Comparison of ENCODE assay signal across 13 cellular contexts in the genomic region with DNA sequence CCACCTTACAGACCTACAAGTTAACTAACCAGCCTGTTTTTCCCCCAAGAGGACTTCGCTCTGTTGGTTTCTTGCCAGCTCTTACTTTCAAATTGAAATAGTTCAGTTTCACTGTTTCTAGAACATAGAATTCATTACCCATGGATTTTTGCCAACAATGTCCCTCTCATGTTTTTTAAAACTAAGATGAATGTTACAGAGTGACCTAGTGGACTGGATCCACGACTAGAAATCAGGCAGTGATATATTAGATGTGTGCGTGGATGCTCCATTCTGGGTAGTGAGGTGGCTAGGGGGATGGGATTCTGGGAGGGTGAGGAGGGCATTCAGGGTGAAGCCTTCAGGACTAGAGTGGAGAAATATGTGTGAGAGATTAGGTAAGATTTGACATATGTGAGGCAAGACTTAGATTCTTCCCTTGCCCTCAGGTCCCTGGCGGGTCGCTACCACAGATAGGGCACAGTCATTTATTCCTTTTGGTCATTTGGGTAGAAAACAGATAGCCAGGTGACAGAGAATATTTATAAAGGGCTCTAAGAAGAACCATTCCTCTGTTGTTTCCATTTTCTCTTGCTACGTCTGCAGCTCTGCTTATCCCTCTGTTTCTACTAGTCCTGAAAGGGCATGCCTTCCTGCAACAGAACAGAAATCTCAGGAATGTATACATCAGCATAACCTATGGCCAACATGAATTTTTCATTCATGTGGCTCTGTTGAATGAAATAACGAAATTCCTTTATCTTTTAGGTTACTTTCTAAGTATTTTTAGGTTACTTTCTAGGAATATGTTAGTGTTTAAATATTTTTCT. TPM values are rescaled to one million over a fixed set of nuclear protein-coding genes. Genes with fewer than 3 reads are reported as not detected.
DNase-seq lines count a peak whose midpoint lies in the region; ATAC-seq and TF ChIP-seq lines count a peak whose summit lies in the region.
"Had no signal": no experiment of that assay in that cellular context is flagged by ENCODE, and none has a peak within 500 bp of the region (broad histone marks: within the 10 kb centered on the region; RNA-seq: fewer than 3 reads in every experiment).

No MANE protein-coding gene starts in this region.

- peak; percentile 29 to 41 for TF ChIP-seq RAD21 in liver (IDR thresholded peaks at IDR 0.05)

- H3K36me3 ChIP-seq in WERI-Rb-1 (no peaks in the 10 kb centered on the region), liver (ENCODE audit: control insufficient read depth in 4 of 4, insufficient read depth in 3 of 4, low read depth in 1 of 4, low read length in 3 of 4) (no peaks in the 10 kb centered on the region)
- H3K36me3 ChIP-seq: heart right ventricle had no signal

- DNase-seq in GF-D8 (lab: John Stamatoyannopoulos, UW) (peak; percentile 29), WERI-Rb-1 (peak; percentile 44), iPS-NIHi7 (ENCODE audit: extremely low spot score) (no peak), AG08395 (ENCODE audit: low spot score) (no peak)
- DNase-seq: activated CD4-positive, CD25-positive, alpha-beta regulatory T cell treated with anti-CD3 and anti-CD28 coated beads, Interleukin-2, amount 50 U/mL, for 72 hours; effector memory CD8-positive, alpha-beta T cell; heart right ventricle; NCI-H146 had no signal

- WGBS in liver, result 44% methylated on average over 7 of the region's 7 CpGs

- no peaks in the 10 kb centered on the region for H3K27me3 ChIP-seq in WERI-Rb-1 (ENCODE audit: insufficient read depth, low read depth, severe bottlenecking)
- H3K27me3 ChIP-seq in liver (ENCODE audit: control insufficient read depth in 4 of 4, insufficient read depth in 4 of 4, low read length in 3 of 4), result no peaks in the 10 kb centered on the region
- H3K27me3 ChIP-seq: heart right ventricle had no signal

- H3K4me3 ChIP-seq in WERI-Rb-1 (ENCODE audit: low read depth, low read length) (no peak overlapping the region), liver (ENCODE audit: low read depth in 1 of 3, low read length in 3 of 3) (peak overlapping the region in 2 of 3 donors; percentile 0 to 18)
- H3K4me3 ChIP-seq: heart right ventricle, SK-N-MC had no signal

- no peak for TF ChIP-seq CTCF in WERI-Rb-1 (IDR thresholded peaks at IDR 0.05; ENCODE audit: low read depth, low read length)
- TF ChIP-seq CTCF in liver (IDR thresholded peaks at IDR 0.05; ENCODE audit: low read depth, low read length, missing input control), result peak; percentile 1

- H3K4me1 ChIP-seq in liver (ENCODE audit: control insufficient read depth in 4 of 4, insufficient read depth in 4 of 4, low read length in 3 of 4), result peaks cover 2 to 10% (median 9%) of the 10 kb centered on the region in 4 donors
- H3K4me1 ChIP-seq: heart right ventricle had no signal

- peak; percentile 65 for ATAC-seq in HG02588 (IDR thresholded peaks at IDR 0.05; ENCODE audit: unreplicated experiment)
- no peak for ATAC-seq in HG03565 (IDR thresholded peaks at IDR 0.05; ENCODE audit: unreplicated experiment)
- ATAC-seq in GM19455 (IDR thresholded peaks at IDR 0.05; ENCODE audit: unreplicated experiment), result no peak
- ATAC-seq: effector memory CD8-positive, alpha-beta T cell had no signal

- no peak overlapping the region for H3K27ac ChIP-seq in WERI-Rb-1
- peak overlapping the region in 1 of 2 donors; percentile 43 for H3K27ac ChIP-seq in liver (ENCODE audit: low read depth in 1 of 2, low read length in 2 of 2)
- H3K27ac ChIP-seq: heart right ventricle, SK-N-MC had no signal

- H3K9ac ChIP-seq in liver (ENCODE audit: low read depth in 1 of 2, low read length in 2 of 2), result no peak overlapping the region

- H3K9me3 ChIP-seq in WERI-Rb-1 (ENCODE audit: severe bottlenecking), result no peaks in the 10 kb centered on the region
- no peaks in the 10 kb centered on the region for H3K9me3 ChIP-seq in liver (ENCODE audit: control insufficient read depth in 4 of 4, low read length in 3 of 4)
- H3K9me3 ChIP-seq: heart right ventricle had no signal

TF ChIP-seq in liver, 16 proteins besides CTCF, POLR2A, EP300 and RAD21:
- TF ChIP-seq GABPA (IDR thresholded peaks at IDR 0.05 in 1 of 2, conservative IDR thresholded peaks at IDR 0.05 in 1 of 2), result no peak
- no peak for TF ChIP-seq EGR1 (IDR thresholded peaks at IDR 0.05; ENCODE audit: low read depth in 2 of 2)
- no peak for TF ChIP-seq FOXA2 (IDR thresholded peaks at IDR 0.05)
- TF ChIP-seq, protein P1, sequence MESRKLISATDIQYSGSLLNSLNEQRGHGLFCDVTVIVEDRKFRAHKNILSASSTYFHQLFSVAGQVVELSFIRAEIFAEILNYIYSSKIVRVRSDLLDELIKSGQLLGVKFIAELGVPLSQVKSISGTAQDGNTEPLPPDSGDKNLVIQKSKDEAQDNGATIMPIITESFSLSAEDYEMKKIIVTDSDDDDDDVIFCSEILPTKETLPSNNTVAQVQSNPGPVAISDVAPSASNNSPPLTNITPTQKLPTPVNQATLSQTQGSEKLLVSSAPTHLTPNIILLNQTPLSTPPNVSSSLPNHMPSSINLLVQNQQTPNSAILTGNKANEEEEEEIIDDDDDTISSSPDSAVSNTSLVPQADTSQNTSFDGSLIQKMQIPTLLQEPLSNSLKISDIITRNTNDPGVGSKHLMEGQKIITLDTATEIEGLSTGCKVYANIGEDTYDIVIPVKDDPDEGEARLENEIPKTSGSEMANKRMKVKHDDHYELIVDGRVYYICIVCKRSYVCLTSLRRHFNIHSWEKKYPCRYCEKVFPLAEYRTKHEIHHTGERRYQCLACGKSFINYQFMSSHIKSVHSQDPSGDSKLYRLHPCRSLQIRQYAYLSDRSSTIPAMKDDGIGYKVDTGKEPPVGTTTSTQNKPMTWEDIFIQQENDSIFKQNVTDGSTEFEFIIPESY (IDR thresholded peaks at IDR 0.05), result no peak
- TF ChIP-seq, protein P2, sequence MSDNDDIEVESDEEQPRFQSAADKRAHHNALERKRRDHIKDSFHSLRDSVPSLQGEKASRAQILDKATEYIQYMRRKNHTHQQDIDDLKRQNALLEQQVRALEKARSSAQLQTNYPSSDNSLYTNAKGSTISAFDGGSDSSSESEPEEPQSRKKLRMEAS (IDR thresholded peaks at IDR 0.05), result no peak
- TF ChIP-seq, protein P3, sequence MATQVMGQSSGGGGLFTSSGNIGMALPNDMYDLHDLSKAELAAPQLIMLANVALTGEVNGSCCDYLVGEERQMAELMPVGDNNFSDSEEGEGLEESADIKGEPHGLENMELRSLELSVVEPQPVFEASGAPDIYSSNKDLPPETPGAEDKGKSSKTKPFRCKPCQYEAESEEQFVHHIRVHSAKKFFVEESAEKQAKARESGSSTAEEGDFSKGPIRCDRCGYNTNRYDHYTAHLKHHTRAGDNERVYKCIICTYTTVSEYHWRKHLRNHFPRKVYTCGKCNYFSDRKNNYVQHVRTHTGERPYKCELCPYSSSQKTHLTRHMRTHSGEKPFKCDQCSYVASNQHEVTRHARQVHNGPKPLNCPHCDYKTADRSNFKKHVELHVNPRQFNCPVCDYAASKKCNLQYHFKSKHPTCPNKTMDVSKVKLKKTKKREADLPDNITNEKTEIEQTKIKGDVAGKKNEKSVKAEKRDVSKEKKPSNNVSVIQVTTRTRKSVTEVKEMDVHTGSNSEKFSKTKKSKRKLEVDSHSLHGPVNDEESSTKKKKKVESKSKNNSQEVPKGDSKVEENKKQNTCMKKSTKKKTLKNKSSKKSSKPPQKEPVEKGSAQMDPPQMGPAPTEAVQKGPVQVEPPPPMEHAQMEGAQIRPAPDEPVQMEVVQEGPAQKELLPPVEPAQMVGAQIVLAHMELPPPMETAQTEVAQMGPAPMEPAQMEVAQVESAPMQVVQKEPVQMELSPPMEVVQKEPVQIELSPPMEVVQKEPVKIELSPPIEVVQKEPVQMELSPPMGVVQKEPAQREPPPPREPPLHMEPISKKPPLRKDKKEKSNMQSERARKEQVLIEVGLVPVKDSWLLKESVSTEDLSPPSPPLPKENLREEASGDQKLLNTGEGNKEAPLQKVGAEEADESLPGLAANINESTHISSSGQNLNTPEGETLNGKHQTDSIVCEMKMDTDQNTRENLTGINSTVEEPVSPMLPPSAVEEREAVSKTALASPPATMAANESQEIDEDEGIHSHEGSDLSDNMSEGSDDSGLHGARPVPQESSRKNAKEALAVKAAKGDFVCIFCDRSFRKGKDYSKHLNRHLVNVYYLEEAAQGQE (IDR thresholded peaks at IDR 0.05), result no peak
- TF ChIP-seq HNF4A (conservative IDR thresholded peaks at IDR 0.05), result peak; percentile 55 to 79
- no peak for TF ChIP-seq NR2F2 (IDR thresholded peaks at IDR 0.05)
- TF ChIP-seq HNF4G (IDR thresholded peaks at IDR 0.05), result peak; percentile 49
- peak; percentile 69 to 74 for TF ChIP-seq JUND (IDR thresholded peaks at IDR 0.05)
- peak; percentile 87 to 98 for TF ChIP-seq RXRA (IDR thresholded peaks at IDR 0.05)
- TF ChIP-seq SP1 (IDR thresholded peaks at IDR 0.05), result peak; percentile 81
- TF ChIP-seq TAF1 (conservative IDR thresholded peaks at IDR 0.05), result no peak
- TF ChIP-seq, protein P4, sequence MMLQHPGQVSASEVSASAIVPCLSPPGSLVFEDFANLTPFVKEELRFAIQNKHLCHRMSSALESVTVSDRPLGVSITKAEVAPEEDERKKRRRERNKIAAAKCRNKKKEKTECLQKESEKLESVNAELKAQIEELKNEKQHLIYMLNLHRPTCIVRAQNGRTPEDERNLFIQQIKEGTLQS (IDR thresholded peaks at IDR 0.05), result peak; percentile 36
- TF ChIP-seq YY1 (IDR thresholded peaks at IDR 0.05), result no peak
- no peak for TF ChIP-seq FOXA1 (IDR thresholded peaks at IDR 0.05)

RNA-seq across cellular contexts. Expression of a gene that starts 15.4 kb away (rescaled TPM):
- total RNA-seq in liver, result 10 to 100 TPM; 15.9 to 17.6 TPM
- polyA plus RNA-seq in liver, result 1 to 10 TPM; 5.0 TPM

Comparison
In these comparisons a context has a peak if more than half of its experiments do, and no peak if none do; other contexts are left out.
1. DNase-seq: peak in GF-D8 (single experiment) and WERI-Rb-1 (single experiment); none in iPS-NIHi7 (single experiment) and AG08395 (single experiment).